Comparison of ENCODE assay signal across 8 cellular contexts in genomic region chr2:64404002-64404731, GRCh38. TPM values are rescaled to one million over a fixed set of nuclear protein-coding genes. Genes with fewer than 3 reads are reported as not detected.
DNase-seq lines count a peak whose midpoint lies in the region; ATAC-seq and TF ChIP-seq lines count a peak whose summit lies in the region.

No MANE protein-coding gene starts in this region.

- no peaks in the 10 kb centered on the region for H3K27me3 Mint-ChIP-seq in WTC11 (ENCODE audit: low read depth)
- H3K27me3 Mint-ChIP-seq in natural killer cell treated with Interleukin-12 subunit alpha and Interleukin-12 subunit beta and Interleukin-15 and Interleukin-18, amount 100 ng/mL, for 72 hours, result peaks cover 8 to 10% of the 10 kb centered on the region in 2 donors
- peaks cover 2% of the 10 kb centered on the region for H3K27me3 Mint-ChIP-seq in glutamatergic neuron (ENCODE audit: unreplicated experiment)

- intact Hi-C loops in left cardiac atrium (cut with DNase I) (loop anchor here in 1 of 2 donors (5.0 kb wide), 1 partner anchor 48 kb away; the partner anchor contains the start of gene LGALSL), posterior cingulate gyrus (cut with DNase I) (no loop called here)

- POLR2A ChIA-PET in WTC11 (lab: Charles Lee), result interaction anchor here (0.9 to 1.2 kb wide), 2 partner anchors 17 to 73 kb away, joined by 3 read pairs; no protein-coding TSS in a partner anchor

- peak overlapping the region; percentile 58 for H3K4me3 Mint-ChIP-seq in WTC11
- H3K4me3 Mint-ChIP-seq in natural killer cell treated with Interleukin-12 subunit alpha and Interleukin-12 subunit beta and Interleukin-15 and Interleukin-18, amount 100 ng/mL, for 72 hours, result no peak overlapping the region
- H3K4me3 Mint-ChIP-seq in glutamatergic neuron (ENCODE audit: unreplicated experiment), result no peak overlapping the region

- CTCF ChIA-PET in WTC11 (lab: Charles Lee), result interaction anchor here (0.5 to 2.5 kb wide), 7 partner anchors 41 to 362 kb away, joined by 3 to 12 read pairs (median 3); no protein-coding TSS in a partner anchor

- DNase-seq in GOT3 (lab: John Stamatoyannopoulos, UW) (peak; percentile 7), WTC11 (ENCODE audit: low spot score) (peak; percentile 77), left cardiac atrium (peak; percentile 91), posterior cingulate gyrus (peak; percentile 52 to 92 (median 62)), SIG-M5 treated with dmso at 0.1 percent for 504 hours (lab: John Stamatoyannopoulos, UW; ENCODE audit: unreplicated experiment) (no peak), GM13977 (ENCODE audit: low spot score) (no peak), glutamatergic neuron (no peak)
- DNase-seq in natural killer cell treated with Interleukin-12 subunit alpha and Interleukin-12 subunit beta and Interleukin-15 and Interleukin-18, amount 100 ng/mL, for 72 hours (ENCODE audit: low spot score), result no peak

- H3K27ac Mint-ChIP-seq in WTC11 (peak overlapping the region; percentile 97), glutamatergic neuron (ENCODE audit: unreplicated experiment) (no peak overlapping the region)
- no peak overlapping the region for H3K27ac Mint-ChIP-seq in natural killer cell treated with Interleukin-12 subunit alpha and Interleukin-12 subunit beta and Interleukin-15 and Interleukin-18, amount 100 ng/mL, for 72 hours

- TF ChIP-seq CTCF in WTC11 (IDR thresholded peaks at IDR 0.05) (no peak), GM13977 (IDR thresholded peaks at IDR 0.05; ENCODE audit: extremely low read depth, insufficient read depth, missing control alignments) (no peak), glutamatergic neuron (IDR thresholded peaks at IDR 0.05; ENCODE audit: partially characterized antibody, unreplicated experiment) (no peak)

- H3K9me3 Mint-ChIP-seq in WTC11, result no peaks in the 10 kb centered on the region
- H3K9me3 Mint-ChIP-seq in natural killer cell treated with Interleukin-12 subunit alpha and Interleukin-12 subunit beta and Interleukin-15 and Interleukin-18, amount 100 ng/mL, for 72 hours, result no peaks in the 10 kb centered on the region
- no peaks in the 10 kb centered on the region for H3K9me3 Mint-ChIP-seq in glutamatergic neuron (ENCODE audit: unreplicated experiment)

- peak; percentile 98 for ATAC-seq in WTC11
- peak; percentile 87 to 92 for ATAC-seq in left cardiac atrium
- no peak for ATAC-seq in natural killer cell treated with Interleukin-12 subunit alpha and Interleukin-12 subunit beta and Interleukin-15 and Interleukin-18, amount 100 ng/mL, for 72 hours

- in situ Hi-C loops in GM13977 (cut with MboI; ENCODE audit: low pct_unique_long_range_greater_than_20kb, low sequenced_read_pairs, unreplicated experiment), result no loop called here

- H3K36me3 Mint-ChIP-seq in WTC11 (no peaks in the 10 kb centered on the region), glutamatergic neuron (ENCODE audit: unreplicated experiment) (no peaks in the 10 kb centered on the region)
- no peaks in the 10 kb centered on the region for H3K36me3 Mint-ChIP-seq in natural killer cell treated with Interleukin-12 subunit alpha and Interleukin-12 subunit beta and Interleukin-15 and Interleukin-18, amount 100 ng/mL, for 72 hours

- peaks cover 62% of the 10 kb centered on the region for H3K4me1 Mint-ChIP-seq in WTC11
- no peaks in the 10 kb centered on the region for H3K4me1 Mint-ChIP-seq in natural killer cell treated with Interleukin-12 subunit alpha and Interleukin-12 subunit beta and Interleukin-15 and Interleukin-18, amount 100 ng/mL, for 72 hours (ENCODE audit: low read depth in 2 of 2)
- H3K4me1 Mint-ChIP-seq in glutamatergic neuron (ENCODE audit: low read depth, unreplicated experiment), result peaks cover 5% of the 10 kb centered on the region

TF ChIP-seq in WTC11, 78 proteins besides CTCF, POLR2A, EP300 and RAD21 (continues in another document):
- TF ChIP-seq IRF2 (CRISPR knock-in tag; IDR thresholded peaks at IDR 0.05; ENCODE audit: borderline replicate concordance, low read depth) (no peak), ESRRA (CRISPR knock-in tag; IDR thresholded peaks at IDR 0.05; ENCODE audit: borderline replicate concordance) (no peak), MYBL2 (CRISPR knock-in tag; IDR thresholded peaks at IDR 0.05) (no peak), TP53 (CRISPR knock-in tag; IDR thresholded peaks at IDR 0.05) (no peak), ZNF232 (CRISPR knock-in tag; IDR thresholded peaks at IDR 0.05) (no peak), ERG (CRISPR knock-in tag; IDR thresholded peaks at IDR 0.05) (no peak), NR2C2 (CRISPR knock-in tag; IDR thresholded peaks at IDR 0.05) (peak; percentile 76), FOXK1 (CRISPR knock-in tag; IDR thresholded peaks at IDR 0.05) (peak; percentile 53), EMX1 (CRISPR knock-in tag; IDR thresholded peaks at IDR 0.05) (no peak), ZNF532 (CRISPR knock-in tag; IDR thresholded peaks at IDR 0.05; ENCODE audit: borderline replicate concordance) (no peak)
- TF ChIP-seq, protein P1, sequence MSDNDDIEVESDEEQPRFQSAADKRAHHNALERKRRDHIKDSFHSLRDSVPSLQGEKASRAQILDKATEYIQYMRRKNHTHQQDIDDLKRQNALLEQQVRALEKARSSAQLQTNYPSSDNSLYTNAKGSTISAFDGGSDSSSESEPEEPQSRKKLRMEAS (CRISPR knock-in tag; IDR thresholded peaks at IDR 0.05), result peak; percentile 43; the same call in 1 of the 2 replicates
- TF ChIP-seq, protein P2, sequence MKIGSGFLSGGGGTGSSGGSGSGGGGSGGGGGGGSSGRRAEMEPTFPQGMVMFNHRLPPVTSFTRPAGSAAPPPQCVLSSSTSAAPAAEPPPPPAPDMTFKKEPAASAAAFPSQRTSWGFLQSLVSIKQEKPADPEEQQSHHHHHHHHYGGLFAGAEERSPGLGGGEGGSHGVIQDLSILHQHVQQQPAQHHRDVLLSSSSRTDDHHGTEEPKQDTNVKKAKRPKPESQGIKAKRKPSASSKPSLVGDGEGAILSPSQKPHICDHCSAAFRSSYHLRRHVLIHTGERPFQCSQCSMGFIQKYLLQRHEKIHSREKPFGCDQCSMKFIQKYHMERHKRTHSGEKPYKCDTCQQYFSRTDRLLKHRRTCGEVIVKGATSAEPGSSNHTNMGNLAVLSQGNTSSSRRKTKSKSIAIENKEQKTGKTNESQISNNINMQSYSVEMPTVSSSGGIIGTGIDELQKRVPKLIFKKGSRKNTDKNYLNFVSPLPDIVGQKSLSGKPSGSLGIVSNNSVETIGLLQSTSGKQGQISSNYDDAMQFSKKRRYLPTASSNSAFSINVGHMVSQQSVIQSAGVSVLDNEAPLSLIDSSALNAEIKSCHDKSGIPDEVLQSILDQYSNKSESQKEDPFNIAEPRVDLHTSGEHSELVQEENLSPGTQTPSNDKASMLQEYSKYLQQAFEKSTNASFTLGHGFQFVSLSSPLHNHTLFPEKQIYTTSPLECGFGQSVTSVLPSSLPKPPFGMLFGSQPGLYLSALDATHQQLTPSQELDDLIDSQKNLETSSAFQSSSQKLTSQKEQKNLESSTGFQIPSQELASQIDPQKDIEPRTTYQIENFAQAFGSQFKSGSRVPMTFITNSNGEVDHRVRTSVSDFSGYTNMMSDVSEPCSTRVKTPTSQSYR (CRISPR knock-in tag; IDR thresholded peaks at IDR 0.05), result peak; percentile 89; the same call in 1 of the 2 replicates

RNA-seq across cellular contexts. Expression of gene LGALSL, which starts 49.8 kb away (rescaled TPM):
- total RNA-seq in WTC11 (2021) (21.0 to 26.5 TPM (median 24.2 TPM) in 3 replicates), left cardiac atrium (10 to 100 TPM; 13.1 to 18.0 TPM), glutamatergic neuron (ENCODE audit: unreplicated experiment) (2.8 TPM)
- under 1 TPM; 0.31 to 0.50 TPM for total RNA-seq in natural killer cell treated with Interleukin-12 subunit alpha and Interleukin-12 subunit beta and Interleukin-15 and Interleukin-18, amount 100 ng/mL, for 72 hours

Comparison
In these comparisons a context has a peak if more than half of its experiments do, and no peak if none do; other contexts are left out.
1. DNase-seq: peak in GOT3 (single experiment), WTC11 (single experiment), left cardiac atrium (single experiment) and posterior cingulate gyrus (10 of 10); none in SIG-M5 treated with dmso at 0.1 percent for 504 hours (single experiment), GM13977 (single experiment), natural killer cell treated with Interleukin-12 subunit alpha and Interleukin-12 subunit beta and Interleukin-15 and Interleukin-18, amount 100 ng/mL, for 72 hours (single experiment) and glutamatergic neuron (single experiment).
2. ATAC-seq: peak in WTC11 (single experiment) and left cardiac atrium (2 of 2); none in natural killer cell treated with Interleukin-12 subunit alpha and Interleukin-12 subunit beta and Interleukin-15 and Interleukin-18, amount 100 ng/mL, for 72 hours (0 of 2).